Comparison of ENCODE assay signal across 8 cellular contexts in the genomic region with DNA sequence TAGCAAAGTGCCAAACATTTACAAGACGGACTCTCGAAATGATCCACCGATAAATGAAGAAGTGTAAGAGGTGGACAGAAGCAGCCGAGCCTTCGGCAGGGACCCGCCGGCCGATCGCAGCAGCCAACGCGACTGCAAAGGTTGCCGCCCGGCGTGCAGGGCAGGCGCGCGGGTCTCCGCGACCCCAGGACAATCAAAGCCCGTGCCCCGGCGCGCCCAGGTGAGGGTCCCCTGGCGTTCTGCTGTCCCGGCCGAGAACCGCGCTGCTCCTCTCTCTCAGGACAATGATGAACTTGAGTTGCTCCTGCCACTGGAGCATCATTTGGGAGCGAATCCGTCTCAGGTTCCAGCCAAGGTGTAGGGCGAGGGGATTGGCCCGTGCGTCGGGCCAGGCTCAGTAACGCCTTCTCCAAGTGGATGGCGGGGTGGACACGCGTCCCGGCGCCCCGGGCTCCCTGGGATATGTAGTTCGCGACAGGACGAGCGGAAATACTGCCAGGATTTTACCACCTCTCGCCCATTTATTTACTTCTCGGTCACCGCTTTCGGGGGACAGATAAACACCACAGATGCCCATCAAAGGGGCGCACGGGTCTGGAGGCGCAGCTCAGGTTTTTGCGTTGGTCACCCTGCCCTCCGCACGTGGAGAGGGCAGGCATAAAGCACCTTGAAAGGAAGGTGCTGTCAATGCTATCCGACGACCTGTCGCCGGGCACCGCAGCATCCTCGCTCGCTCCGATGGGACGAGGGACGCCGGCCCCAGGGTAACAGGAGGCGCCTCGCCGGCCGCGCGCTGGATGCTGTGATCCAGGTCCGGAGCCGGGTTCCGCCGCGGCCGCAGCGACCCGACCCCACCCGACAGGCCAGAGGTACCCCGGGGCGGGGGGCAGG. TPM values are rescaled to one million over a fixed set of nuclear protein-coding genes. Genes with fewer than 3 reads are reported as not detected.
DNase-seq lines count a peak whose midpoint lies in the region; ATAC-seq and TF ChIP-seq lines count a peak whose summit lies in the region.

A gene with protein sequence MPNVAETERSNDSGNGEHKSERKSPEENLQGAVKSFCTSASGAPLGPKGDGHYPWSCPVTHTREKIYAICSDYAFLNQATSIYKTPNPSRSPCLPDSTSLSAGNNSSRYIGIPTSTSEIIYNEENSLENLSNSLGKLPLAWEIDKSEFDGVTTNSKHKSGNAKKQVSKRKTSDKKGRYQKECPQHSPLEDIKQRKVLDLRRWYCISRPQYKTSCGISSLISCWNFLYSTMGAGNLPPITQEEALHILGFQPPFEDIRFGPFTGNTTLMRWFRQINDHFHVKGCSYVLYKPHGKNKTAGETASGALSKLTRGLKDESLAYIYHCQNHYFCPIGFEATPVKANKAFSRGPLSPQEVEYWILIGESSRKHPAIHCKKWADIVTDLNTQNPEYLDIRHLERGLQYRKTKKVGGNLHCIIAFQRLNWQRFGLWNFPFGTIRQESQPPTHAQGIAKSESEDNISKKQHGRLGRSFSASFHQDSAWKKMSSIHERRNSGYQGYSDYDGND (plus strand): TSS at position 467 of the 891 bp plus-strand sequence. CDS start 8,149 bp downstream, outside the sequence.
A gene (minus strand): TSS at position 324 of the 891 bp plus-strand sequence. CDS start 306 bp downstream, at position 18.

- H3K9me3 ChIP-seq in BE2C: no peaks in the 10 kb centered on the region

- H3K27me3 Mint-ChIP-seq in activated CD4-positive, alpha-beta T cell treated with anti-CD3 and anti-CD28 coated beads, Interleukin-2, amount 10 ng/mL, durations not matched to agents 24 days and 14 days: no peaks in the 10 kb centered on the region

- H3K4me1 Mint-ChIP-seq in activated CD4-positive, alpha-beta T cell treated with anti-CD3 and anti-CD28 coated beads, Interleukin-2, amount 10 ng/mL, durations not matched to agents 24 days and 14 days: peaks cover 31% of the 10 kb centered on the region

- peak within 1 kb of the TSS; percentile 48 to 88 for H3K27ac ChIP-seq in coronary artery

- H3K36me3 Mint-ChIP-seq in activated CD4-positive, alpha-beta T cell treated with anti-CD3 and anti-CD28 coated beads, Interleukin-2, amount 10 ng/mL, durations not matched to agents 24 days and 14 days (ENCODE audit: low read depth): peaks cover 22% of the 10 kb centered on the region

- H3K4me3 Mint-ChIP-seq in activated CD4-positive, alpha-beta T cell treated with anti-CD3 and anti-CD28 coated beads, Interleukin-2, amount 10 ng/mL, durations not matched to agents 24 days and 14 days: peak within 1 kb of the TSS; percentile 98

- no peaks in the 10 kb centered on the region for H3K9me3 Mint-ChIP-seq in activated CD4-positive, alpha-beta T cell treated with anti-CD3 and anti-CD28 coated beads, Interleukin-2, amount 10 ng/mL, durations not matched to agents 24 days and 14 days

- peak; percentile 83 for ATAC-seq in HG03432 (IDR thresholded peaks at IDR 0.05; ENCODE audit: unreplicated experiment)

- no peaks in the 10 kb centered on the region for H3K36me3 ChIP-seq in BE2C

- intact Hi-C loops in activated CD4-positive, alpha-beta T cell treated with anti-CD3 and anti-CD28 coated beads, Interleukin-2, amount 10 ng/mL, durations not matched to agents 24 days and 14 days (cut with micrococcal nuclease): loop anchor here (1.0 kb wide), 2 partner anchors 20 to 203 kb away; a partner anchor contains a TSS

- H3K4me3 ChIP-seq in BE2C (ENCODE audit: low read depth, low read length): peak within 1 kb of the TSS; percentile 91
- peak within 1 kb of the TSS; percentile 85 for H3K4me3 ChIP-seq in coronary artery

- H3K27me3 ChIP-seq in BE2C: no peaks in the 10 kb centered on the region

- TF ChIP-seq CTCF in BE2C (IDR thresholded peaks at IDR 0.05; ENCODE audit: low read depth, low read length) (no peak), coronary artery (IDR thresholded peaks at IDR 0.05) (no peak)

- peak within 1 kb of the TSS; percentile 92 for H3K27ac Mint-ChIP-seq in activated CD4-positive, alpha-beta T cell treated with anti-CD3 and anti-CD28 coated beads, Interleukin-2, amount 10 ng/mL, durations not matched to agents 24 days and 14 days

- H3K4me1 ChIP-seq in BE2C: peaks cover 10% of the 10 kb centered on the region

- DNase-seq in BE2C: peak; percentile 96
- DNase-seq in GM19238 (ENCODE audit: insufficient read length, low spot score): peak; percentile 91
- DNase-seq in NCI-H510A treated with DMSO at 0.1 percent for 48 hours (lab: John Stamatoyannopoulos, UW): peak; percentile 46
- DNase-seq in activated CD4-positive, alpha-beta T cell treated with anti-CD3 and anti-CD28 coated beads, Interleukin-2, amount 10 ng/mL, durations not matched to agents 24 days and 14 days: peak; percentile 96
- peak; percentile 93 for DNase-seq in coronary artery (ENCODE audit: low spot score)
- peak; percentile 96 for DNase-seq in kidney tubule cell (ENCODE audit: low spot score)
- peak; percentile 73 to 80 for DNase-seq in stimulated activated CD4-positive, alpha-beta T cell treated with anti-CD3 and anti-CD28 coated beads, Interleukin-15, amount 100 ng/mL, for 48 hours (ENCODE audit: low read depth in 2 of 2)

RNA-seq across cellular contexts. Expression of the first gene that starts in this region (rescaled TPM):
- 13.4 TPM for polyA plus RNA-seq in BE2C (2012; ENCODE audit: insufficient read depth, insufficient read length, low read depth)
- total RNA-seq in activated CD4-positive, alpha-beta T cell treated with anti-CD3 and anti-CD28 coated beads, Interleukin-2, amount 10 ng/mL, durations not matched to agents 24 days and 14 days: 26.5 and 34.9 TPM in 2 replicates

RNA-seq across cellular contexts. Expression of the second gene that starts in this region (rescaled TPM):
- 26.9 TPM for polyA plus RNA-seq in BE2C (2012; ENCODE audit: insufficient read depth, insufficient read length, low read depth)
- 13.2 and 15.6 TPM in 2 replicates for total RNA-seq in activated CD4-positive, alpha-beta T cell treated with anti-CD3 and anti-CD28 coated beads, Interleukin-2, amount 10 ng/mL, durations not matched to agents 24 days and 14 days

Comparison
In these comparisons a context has a peak if more than half of its experiments do, and no peak if none do; other contexts are left out.
1. Peak in every context shown above with its lines: DNase-seq, ATAC-seq, H3K4me3 ChIP-seq and H3K27ac ChIP-seq.
2. DNase-seq: peak in every context shown above with its lines; median percentile 96 in BE2C; 96 in activated CD4-positive, alpha-beta T cell treated with anti-CD3 and anti-CD28 coated beads, Interleukin-2, amount 10 ng/mL, durations not matched to agents 24 days and 14 days; 96 in kidney tubule cell; 93 in coronary artery; 91 in GM19238; 76 in stimulated activated CD4-positive, alpha-beta T cell treated with anti-CD3 and anti-CD28 coated beads, Interleukin-15, amount 100 ng/mL, for 48 hours; 46 in NCI-H510A treated with DMSO at 0.1 percent for 48 hours.